17 cellular contexts compared by ENCODE assay signal in genomic region chr6:160170018-160170680, GRCh38. TPM values are rescaled to one million over a fixed set of nuclear protein-coding genes. Genes with fewer than 3 reads are reported as not detected.
"Had no signal": no experiment of that assay in that cellular context is flagged by ENCODE, and none has a peak within 500 bp of the region (broad histone marks: within the 10 kb centered on the region; RNA-seq: fewer than 3 reads in every experiment).

No MANE protein-coding gene starts in this region.

- H3K27ac ChIP-seq: ascending aorta, epithelial cell of prostate, gastrocnemius medialis, right atrium auricular region, suprapubic skin had no signal

- H3K9me3 ChIP-seq: gastrocnemius medialis, heart left ventricle, right atrium auricular region, suprapubic skin had no signal

- ATAC-seq: activated naive CD8-positive, alpha-beta T cell treated with anti-CD3 and anti-CD28 coated beads, Interleukin-2, amount 50 U/mL, for 24 hours; gastrocnemius medialis; left colon; naive thymus-derived CD4-positive, alpha-beta T cell; stimulated activated naive CD8-positive, alpha-beta T cell treated with anti-CD3 and anti-CD28 coated beads, Interleukin-15, Interleukin-2, amounts not matched to agents 100 U/mL and 50 U/mL, for 24 hours had no signal

- H3K4me1 ChIP-seq: gastrocnemius medialis, heart left ventricle, right atrium auricular region, suprapubic skin had no signal

- DNase-seq: activated CD4-positive, CD25-positive, alpha-beta regulatory T cell treated with anti-CD3 and anti-CD28 coated beads, Interleukin-2, amount 50 U/mL, for 72 hours; activated naive CD4-positive, alpha-beta T cell treated with Interleukin-2 at 50 U/mL for 16 hours; activated naive CD8-positive, alpha-beta T cell treated with anti-CD3 and anti-CD28 coated beads, Interleukin-2, amount 50 U/mL, for 24 hours; activated T-cell treated with anti-CD3 and anti-CD28 coated beads for 4 hours; gastrocnemius medialis; heart left ventricle; left colon; naive thymus-derived CD4-positive, alpha-beta T cell; posterior cingulate gyrus; stimulated activated naive CD8-positive, alpha-beta T cell treated with anti-CD3 and anti-CD28 coated beads, Interleukin-15, Interleukin-2, amounts not matched to agents 100 U/mL and 50 U/mL, for 24 hours; T-helper 9 cell had no signal

- H3K27me3 ChIP-seq: ascending aorta, gastrocnemius medialis, right atrium auricular region, suprapubic skin had no signal

- H3K36me3 ChIP-seq: ascending aorta, gastrocnemius medialis, heart left ventricle, right atrium auricular region, suprapubic skin had no signal

- H3K4me3 ChIP-seq: ascending aorta, gastrocnemius medialis, heart left ventricle, right atrium auricular region, suprapubic skin had no signal

RNA-seq across cellular contexts. Expression of gene SLC22A1, which starts 48.5 kb away (rescaled TPM):
- total RNA-seq: ascending aorta, dermis microvascular lymphatic vessel endothelial cell, lung microvascular endothelial cell, right atrium auricular region had no signal
- polyA plus RNA-seq: naive thymus-derived CD4-positive, alpha-beta T cell had no signal
